ENCODE assay signal across 1 cellular context in the genomic region with DNA sequence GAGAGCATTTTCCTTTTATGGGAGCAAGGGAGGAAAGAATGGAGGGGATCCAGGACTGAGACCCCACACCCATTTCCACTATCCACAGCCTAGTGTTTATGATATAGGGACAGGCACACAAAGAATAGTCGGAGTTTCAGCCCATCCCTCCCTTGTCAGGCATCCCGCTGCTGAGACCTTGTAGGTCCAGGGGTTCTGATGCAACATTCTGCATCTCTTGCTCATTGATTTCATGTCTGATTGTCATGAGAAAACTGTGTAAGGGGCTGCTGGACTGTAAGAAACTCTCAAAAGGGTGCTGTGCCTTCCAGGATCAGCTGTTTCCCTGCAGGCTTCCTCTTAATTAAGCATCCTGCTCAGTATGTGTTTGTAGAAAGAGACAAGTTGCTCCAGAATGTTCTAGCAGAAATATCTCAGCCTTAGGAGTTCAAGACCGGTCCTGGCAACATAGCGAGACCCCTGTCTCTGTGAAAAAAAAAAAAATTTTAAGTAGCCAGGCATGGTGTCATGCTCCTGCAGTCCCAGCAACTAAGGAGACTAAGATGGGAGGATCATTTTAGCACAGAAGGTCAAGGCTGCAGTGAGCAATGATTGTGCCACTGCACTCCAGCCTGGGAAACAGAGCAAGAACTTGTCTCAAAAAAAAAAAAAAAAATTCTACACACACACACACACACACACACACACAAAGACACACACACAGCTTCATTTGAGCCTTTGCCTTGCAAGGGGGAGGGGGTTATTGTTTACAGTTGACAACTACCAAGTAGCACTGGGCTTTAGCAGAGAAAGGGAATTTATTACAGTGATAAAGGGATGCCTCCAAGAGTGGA.
TF ChIP-seq lines count a peak whose summit lies in the region.

No MANE protein-coding gene starts in this region.

TF ChIP-seq in HepG2, 621 proteins besides CTCF, POLR2A, EP300 and RAD21 (continued from another document):
- no peak for TF ChIP-seq GLMP (CRISPR knock-in tag; IDR thresholded peaks at IDR 0.05; ENCODE audit: borderline replicate concordance)
- TF ChIP-seq KDM4B (CRISPR knock-in tag; IDR thresholded peaks at IDR 0.05) = 0 out of 2 replicates have a peak, but pooled peaks have one; percentile 54
- peak; percentile 73; the same call in 1 of the 2 replicates for TF ChIP-seq ZBTB33 (CRISPR knock-in tag; IDR thresholded peaks at IDR 0.05)
- TF ChIP-seq IRF2 (CRISPR knock-in tag; IDR thresholded peaks at IDR 0.05) = 0 out of 2 replicates have a peak, but pooled peaks have one; percentile 28
